ENCODE assay signal across 12 cellular contexts in the genomic region with DNA sequence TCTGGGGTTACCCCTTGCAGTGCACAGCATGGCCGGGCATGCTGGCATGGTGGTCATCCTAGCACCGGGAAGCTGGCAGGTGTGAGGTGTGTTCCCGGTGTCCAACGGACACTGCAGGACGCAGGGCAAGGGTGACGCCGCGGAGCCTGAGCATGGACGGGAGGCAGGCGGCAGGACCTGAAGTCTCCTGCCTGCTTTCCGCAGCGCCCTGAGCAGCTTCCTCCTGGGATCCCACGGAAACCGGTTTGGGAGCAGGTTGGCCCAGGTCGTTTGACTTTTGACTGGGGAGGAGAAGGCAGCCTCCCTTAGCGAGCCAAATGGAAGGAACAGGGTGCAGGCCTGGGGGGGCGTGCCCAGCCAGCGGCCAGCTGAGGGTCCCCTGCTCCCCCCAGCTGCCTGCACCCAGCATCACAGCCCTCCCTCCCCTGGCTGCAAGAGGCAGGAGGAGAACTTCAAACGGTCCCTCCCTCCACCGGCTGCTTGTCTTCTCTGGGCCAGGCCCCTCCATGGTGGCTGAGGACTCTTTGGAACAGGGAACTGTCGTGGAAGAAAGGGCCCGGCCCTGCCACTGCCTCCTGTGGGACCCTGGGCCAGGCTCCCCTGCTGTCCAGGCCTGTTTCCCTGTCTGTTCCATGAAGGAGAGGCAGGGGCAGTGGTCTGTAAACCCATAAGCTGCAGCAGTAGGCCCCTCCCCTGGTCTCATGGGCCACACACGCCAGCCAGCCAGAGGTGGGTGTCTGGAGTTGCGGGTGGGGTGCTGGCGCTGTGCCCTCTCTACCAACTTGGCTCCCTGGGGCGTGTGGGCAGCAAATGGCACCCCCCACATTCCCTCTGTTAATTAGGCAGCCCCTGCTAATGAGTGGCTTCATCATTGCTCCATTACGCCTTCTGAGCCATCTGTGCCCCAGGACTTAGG. TPM values are rescaled to one million over a fixed set of nuclear protein-coding genes. Genes with fewer than 3 reads are reported as not detected.
DNase-seq lines count a peak whose midpoint lies in the region; ATAC-seq and TF ChIP-seq lines count a peak whose summit lies in the region.
"Had no signal": no experiment of that assay in that cellular context is flagged by ENCODE, and none has a peak within 500 bp of the region (broad histone marks: within the 10 kb centered on the region; RNA-seq: fewer than 3 reads in every experiment).

No MANE protein-coding gene starts in this region.

- H3K36me3 ChIP-seq in left lung (no peaks in the 10 kb centered on the region), thyroid gland (no peaks in the 10 kb centered on the region)
- H3K36me3 ChIP-seq: brain microvascular endothelial cell had no signal

- peak in 1 of 2 donors; percentile 42 for TF ChIP-seq POLR2A in thyroid gland (IDR thresholded peaks at IDR 0.05)

- peaks cover 3 to 5% of the 10 kb centered on the region in 2 donors for H3K4me1 ChIP-seq in left lung
- peaks cover 63 to 77% of the 10 kb centered on the region in 2 donors for H3K4me1 ChIP-seq in thyroid gland

- H3K27me3 ChIP-seq in left lung (no peaks in the 10 kb centered on the region), thyroid gland (no peaks in the 10 kb centered on the region)
- H3K27me3 ChIP-seq: brain microvascular endothelial cell had no signal

- H3K27ac ChIP-seq in VCaP (peak overlapping the region; percentile 87), left lung (peak overlapping the region; percentile 14 to 70), thyroid gland (peak overlapping the region; percentile 94 to 99 (median 98))
- H3K27ac ChIP-seq: brain microvascular endothelial cell had no signal

- 28 to 50% methylated on average over 3 to 14 of the region's 27 CpGs for WGBS in thyroid gland, 2 donors

- ATAC-seq in left lung (peak; percentile 45), HG03432 (IDR thresholded peaks at IDR 0.05; ENCODE audit: unreplicated experiment) (no peak), HG02970 (IDR thresholded peaks at IDR 0.05; ENCODE audit: low FRiP score, unreplicated experiment) (no peak)

- H3K4me3 ChIP-seq in left lung (peak overlapping the region; percentile 17 to 29), thyroid gland (replicated peaks in 1 of 3) (peak overlapping the region; percentile 11 to 59 (median 36))

- TF ChIP-seq CTCF in VCaP (conservative IDR thresholded peaks at IDR 0.05), result no peak
- no peak for TF ChIP-seq CTCF in left lung (IDR thresholded peaks at IDR 0.05)
- TF ChIP-seq CTCF in thyroid gland (IDR thresholded peaks at IDR 0.05), result no peak

- peak in 2 of 3 experiments; percentile 46 to 52 for DNase-seq in NCI-H1417 (lab: John Stamatoyannopoulos, UW)
- DNase-seq in NCI-H1417 treated with DMSO at 0.1 percent for 48 hours (lab: John Stamatoyannopoulos, UW), result no peak
- peak in 1 of 2 donors; percentile 50 for DNase-seq in left lung
- peak; percentile 55 to 58 for DNase-seq in thyroid gland
- DNase-seq in NK-92 treated with Interleukin-12 subunit alpha and Interleukin-12 subunit beta, amount 100 ng/mL, for 24 hours (lab: John Stamatoyannopoulos, UW), result no peak
- DNase-seq: brain microvascular endothelial cell had no signal

- H3K9me3 ChIP-seq in left lung, result no peaks in the 10 kb centered on the region
- no peaks in the 10 kb centered on the region for H3K9me3 ChIP-seq in thyroid gland

- intact Hi-C loops in left lung (cut with DNase I), result no loop called here
- intact Hi-C loops in thyroid gland (cut with DNase I), result no loop called here

RNA-seq across cellular contexts. Expression of a gene that starts 7.9 kb away (rescaled TPM):
- total RNA-seq in left lung (10 to 100 TPM; 53.2 to 78.4 TPM), thyroid gland (100 to 1,000 TPM; 120 to 295 (median 239) TPM)

RNA-seq across cellular contexts. Expression of a gene that starts 47.5 kb away (rescaled TPM):
- total RNA-seq in left lung, result 10 to 100 TPM in 1 of 2 donors, 1 to 10 TPM in 1; 1.1 to 29.8 TPM
- total RNA-seq in thyroid gland, result 10 to 100 TPM in 2 of 4 donors, 1 to 10 TPM in 2; 3.8 to 14.2 (median 8.2) TPM
- total RNA-seq: fibroblast of villous mesenchyme; HT1080; T-helper 1 cell treated with Interleukin-12 subunit alpha and Interleukin-12 subunit beta and Interleukin-4 antibody, amounts not matched to agents 30 ng/mL and 1 ng/mL, for 36 hours had no signal

Comparison
In these comparisons a context has a peak if more than half of its experiments do, and no peak if none do; other contexts are left out.
1. DNase-seq: peak in NCI-H1417 (2 of 3) and thyroid gland (2 of 2); none in NCI-H1417 treated with DMSO at 0.1 percent for 48 hours (single experiment) and NK-92 treated with Interleukin-12 subunit alpha and Interleukin-12 subunit beta, amount 100 ng/mL, for 24 hours (single experiment).
2. H3K27ac ChIP-seq: peak in every context shown above with its lines; median percentile 98 in thyroid gland; 87 in VCaP; 42 in left lung.